ENCODE assay signal across 18 cellular contexts in the genomic region with DNA sequence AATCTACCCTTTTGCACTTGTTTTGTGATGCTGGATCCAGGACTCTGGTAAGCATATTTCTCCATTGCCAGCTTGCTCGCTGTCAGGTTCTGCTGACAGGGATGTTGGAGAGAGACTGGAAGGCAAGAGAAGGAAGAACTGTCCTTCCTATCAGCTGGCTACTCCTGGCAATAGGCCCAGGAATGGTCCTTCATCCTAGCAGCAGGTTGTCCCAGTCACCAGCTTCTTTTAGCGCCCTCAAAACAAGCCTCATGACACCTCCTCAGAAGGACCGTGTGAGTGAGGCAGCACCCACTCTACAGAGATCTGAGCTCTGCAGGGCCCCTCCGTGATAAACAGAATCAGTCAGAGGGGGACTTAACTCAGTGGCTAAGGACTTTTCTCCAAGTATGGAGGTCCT. TPM values are rescaled to one million over a fixed set of nuclear protein-coding genes. Genes with fewer than 3 reads are reported as not detected.
DNase-seq lines count a peak whose midpoint lies in the region; ATAC-seq and TF ChIP-seq lines count a peak whose summit lies in the region.
"Had no signal": no experiment of that assay in that cellular context is flagged by ENCODE, and none has a peak within 500 bp of the region (broad histone marks: within the 10 kb centered on the region; RNA-seq: fewer than 3 reads in every experiment).

No MANE protein-coding gene starts in this region.

- no peaks in the 10 kb centered on the region for H3K36me3 ChIP-seq in left ventricle myocardium inferior
- H3K36me3 ChIP-seq: HAP-1 had no signal

- no peaks in the 10 kb centered on the region for H3K9me3 Mint-ChIP-seq in osteocyte (ENCODE audit: unreplicated experiment)
- H3K9me3 Mint-ChIP-seq: CD4-positive, alpha-beta T cell had no signal

- H3K4me3 Mint-ChIP-seq in osteocyte (ENCODE audit: unreplicated experiment): no peak overlapping the region
- H3K4me3 Mint-ChIP-seq: CD4-positive, alpha-beta T cell had no signal

- peaks cover 70% of the 10 kb centered on the region for H3K27me3 Mint-ChIP-seq in osteocyte (ENCODE audit: unreplicated experiment)

- H3K4me1 Mint-ChIP-seq in osteocyte (ENCODE audit: unreplicated experiment): no peaks in the 10 kb centered on the region

- H3K27me3 ChIP-seq in left ventricle myocardium inferior (ENCODE audit: low read depth): peaks cover 5% of the 10 kb centered on the region

- H3K27ac ChIP-seq in left ventricle myocardium inferior (replicated peaks): no peak overlapping the region
- H3K27ac ChIP-seq: 22Rv1, A549, C4-2B had no signal

- H3K9me3 ChIP-seq in left ventricle myocardium inferior (replicated peaks): no peaks in the 10 kb centered on the region
- H3K9me3 ChIP-seq: A549, Caco-2, HAP-1 had no signal

- no peaks in the 10 kb centered on the region for H3K36me3 Mint-ChIP-seq in osteocyte (ENCODE audit: unreplicated experiment)

- TF ChIP-seq CTCF in left ventricle myocardium inferior (IDR thresholded peaks at IDR 0.05; ENCODE audit: borderline replicate concordance) (no peak), osteocyte (IDR thresholded peaks at IDR 0.05) (no peak)

- H3K27ac Mint-ChIP-seq in osteocyte (ENCODE audit: unreplicated experiment): no peak overlapping the region
- H3K27ac Mint-ChIP-seq: CD4-positive, alpha-beta T cell had no signal

- peaks cover 8% of the 10 kb centered on the region for H3K4me1 ChIP-seq in left ventricle myocardium inferior
- H3K4me1 ChIP-seq: A549, HAP-1 had no signal

- ATAC-seq in left ventricle myocardium superior (peak; percentile 77), GM21786 (IDR thresholded peaks at IDR 0.05; ENCODE audit: unreplicated experiment) (no peak)
- ATAC-seq: A549, HepG2 had no signal

- intact Hi-C loops in left ventricle myocardium superior (cut with micrococcal nuclease): no loop called here
- intact Hi-C loops in left ventricle myocardium inferior (cut with micrococcal nuclease): no loop called here

- no peak overlapping the region for H3K4me3 ChIP-seq in left ventricle myocardium inferior
- H3K4me3 ChIP-seq: A549, HAP-1 had no signal

- DNase-seq in DMS53 (lab: John Stamatoyannopoulos, UW) (peak; percentile 19), DMS53 treated with DMSO at 0.1 percent for 48 hours (lab: John Stamatoyannopoulos, UW; ENCODE audit: unreplicated experiment) (no peak), left ventricle myocardium superior (no peak), left ventricle myocardium inferior (no peak), osteocyte (ENCODE audit: extremely low spot score, unreplicated experiment) (peak; percentile 30), dedifferentiated amniotic fluid mesenchymal stem cell (ENCODE audit: extremely low spot score) (no peak)
- DNase-seq: AML-193; Caco-2; CD4-positive, alpha-beta T cell; DMS79 treated with DMSO at 0.1 percent for 48 hours; GF-D8 had no signal

RNA-seq across cellular contexts. Expression of a gene that starts 33.1 kb away (rescaled TPM):
- not detected for total RNA-seq in left ventricle myocardium superior
- not detected for total RNA-seq in left ventricle myocardium inferior
- not detected in 2 replicates for total RNA-seq in osteocyte
- total RNA-seq: CD4-positive, alpha-beta T cell; H1; HepG2 had no signal

RNA-seq across cellular contexts. Expression of a gene that starts 41.8 kb away (rescaled TPM):
- 0.79 TPM for total RNA-seq in left ventricle myocardium superior
- 0.25 TPM for total RNA-seq in left ventricle myocardium inferior
- not detected in 2 replicates for total RNA-seq in osteocyte
- total RNA-seq: CD4-positive, alpha-beta T cell; HepG2 had no signal

RNA-seq across cellular contexts. Expression of a gene that starts 44.6 kb away (rescaled TPM):
- total RNA-seq in left ventricle myocardium superior (2.4 TPM), left ventricle myocardium inferior (2.5 TPM), osteocyte (7.6 and 7.7 TPM in 2 replicates)

Comparison
In these comparisons a context has a peak if more than half of its experiments do, and no peak if none do; other contexts are left out.
1. DNase-seq: peak in DMS53 (single experiment) and osteocyte (single experiment); none in DMS53 treated with DMSO at 0.1 percent for 48 hours (single experiment), left ventricle myocardium superior (single experiment), left ventricle myocardium inferior (single experiment) and dedifferentiated amniotic fluid mesenchymal stem cell (single experiment).